1 cellular context compared by ENCODE assay signal in the genomic region with DNA sequence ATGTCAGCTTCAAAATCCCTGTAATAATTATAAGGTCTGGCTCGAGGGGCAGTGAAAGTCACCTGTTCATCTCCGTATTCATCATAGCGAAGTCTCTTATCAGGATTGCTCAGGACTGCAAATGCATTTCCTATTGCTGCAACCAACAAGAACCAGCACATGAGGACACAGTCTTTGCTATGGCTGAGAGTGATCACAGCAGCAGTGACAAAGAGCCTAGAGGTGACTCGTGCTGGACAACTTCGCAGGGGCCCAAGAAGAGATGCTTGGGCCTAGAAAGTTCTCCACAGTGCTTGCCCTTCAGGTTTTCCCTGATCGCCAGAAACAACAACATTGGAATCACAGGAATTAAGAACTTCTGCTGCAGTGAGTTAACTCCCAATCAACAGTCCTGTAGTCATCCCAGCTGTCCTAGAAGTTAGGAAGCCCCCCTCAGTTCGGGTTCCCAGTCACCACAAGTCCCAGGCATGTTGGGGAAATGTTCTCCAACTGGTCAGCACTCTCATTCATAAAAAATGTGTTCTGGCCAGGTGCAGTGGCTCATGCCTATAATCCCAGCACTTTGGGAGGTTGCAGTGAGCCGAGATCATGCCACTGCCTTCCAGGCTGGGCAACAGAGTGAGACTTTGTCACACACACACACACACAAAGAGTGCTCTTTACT.
TF ChIP-seq lines count a peak whose summit lies in the region.

No MANE protein-coding gene starts in this region.

TF ChIP-seq in HEK293T, 16 proteins besides CTCF, POLR2A, EP300 and RAD21 (continued from another document):
- TF ChIP-seq, protein P1, sequence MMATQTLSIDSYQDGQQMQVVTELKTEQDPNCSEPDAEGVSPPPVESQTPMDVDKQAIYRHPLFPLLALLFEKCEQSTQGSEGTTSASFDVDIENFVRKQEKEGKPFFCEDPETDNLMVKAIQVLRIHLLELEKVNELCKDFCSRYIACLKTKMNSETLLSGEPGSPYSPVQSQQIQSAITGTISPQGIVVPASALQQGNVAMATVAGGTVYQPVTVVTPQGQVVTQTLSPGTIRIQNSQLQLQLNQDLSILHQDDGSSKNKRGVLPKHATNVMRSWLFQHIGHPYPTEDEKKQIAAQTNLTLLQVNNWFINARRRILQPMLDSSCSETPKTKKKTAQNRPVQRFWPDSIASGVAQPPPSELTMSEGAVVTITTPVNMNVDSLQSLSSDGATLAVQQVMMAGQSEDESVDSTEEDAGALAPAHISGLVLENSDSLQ (IDR thresholded peaks at IDR 0.05), result no peak
- TF ChIP-seq TARDBP (IDR thresholded peaks at IDR 0.05), result no peak
- TF ChIP-seq CTBP1 (IDR thresholded peaks at IDR 0.05; ENCODE audit: borderline replicate concordance), result no peak
- TF ChIP-seq ELF4 (IDR thresholded peaks at IDR 0.05), result no peak
- no peak for TF ChIP-seq ZNF384 (IDR thresholded peaks at IDR 0.05)
- TF ChIP-seq SUZ12 (IDR thresholded peaks at IDR 0.05), result no peak
- TF ChIP-seq FOXM1 (IDR thresholded peaks at IDR 0.05; ENCODE audit: borderline replicate concordance), result no peak
- no peak for TF ChIP-seq LEF1 (IDR thresholded peaks at IDR 0.05; ENCODE audit: borderline replicate concordance)
- TF ChIP-seq FOXA1 (IDR thresholded peaks at IDR 0.05), result no peak
- no peak for TF ChIP-seq ARNT (IDR thresholded peaks at IDR 0.05)
- no peak for TF ChIP-seq FOXK2 (IDR thresholded peaks at IDR 0.05)
- no peak for TF ChIP-seq NFRKB (IDR thresholded peaks at IDR 0.05)
TF ChIP-seq in HEK293T: peak in this region for 0.
